In the genomic region with DNA sequence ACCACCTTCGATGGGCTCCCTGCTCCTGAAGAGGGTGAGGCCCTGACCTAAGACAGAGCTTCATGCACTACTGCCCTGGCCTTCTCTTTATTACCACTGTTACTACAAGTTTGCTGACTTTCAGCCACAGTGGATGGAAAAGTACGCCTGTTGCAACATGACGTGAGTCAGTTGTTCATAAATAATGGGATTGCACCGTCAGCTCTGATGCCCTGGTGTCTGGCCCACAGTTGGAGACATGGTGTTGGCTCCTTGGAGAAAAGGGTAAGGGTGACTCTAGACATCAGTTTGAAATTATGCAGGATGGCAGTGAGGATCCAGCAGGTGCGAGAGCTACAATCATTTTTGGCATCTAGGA, we compare ENCODE assay signal across 1 cellular context.
TF ChIP-seq lines count a peak whose summit lies in the region.

No MANE protein-coding gene starts in this region.

TF ChIP-seq in HCT116, 20 proteins besides CTCF, POLR2A, EP300 and RAD21:
- TF ChIP-seq, protein P1, sequence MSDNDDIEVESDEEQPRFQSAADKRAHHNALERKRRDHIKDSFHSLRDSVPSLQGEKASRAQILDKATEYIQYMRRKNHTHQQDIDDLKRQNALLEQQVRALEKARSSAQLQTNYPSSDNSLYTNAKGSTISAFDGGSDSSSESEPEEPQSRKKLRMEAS (IDR thresholded peaks at IDR 0.05), result no peak
- peak; percentile 90 for TF ChIP-seq CEBPB (IDR thresholded peaks at IDR 0.05; ENCODE audit: low read depth)
- peak; percentile 67 for TF ChIP-seq SP1 (IDR thresholded peaks at IDR 0.05; ENCODE audit: low read depth)
